8 cellular contexts compared by ENCODE assay signal in genomic region chr11:43579171-43579918, GRCh38.
DNase-seq lines count a peak whose midpoint lies in the region; ATAC-seq and TF ChIP-seq lines count a peak whose summit lies in the region.

No MANE protein-coding gene starts in this region.

- POLR2A ChIA-PET in RWPE1 (lab: Yijun Ruan, JAX; ENCODE audit: low non-redundant PET), result no interaction called here

- no peaks in the 10 kb centered on the region for H4K20me1 ChIP-seq in DOHH2 (ENCODE audit: control insufficient read depth, insufficient read depth, low read depth, low read length)

- no peak for TF ChIP-seq POLR2A in right lobe of liver (IDR thresholded peaks at IDR 0.05)

- WGBS in right lobe of liver (ENCODE audit: insufficient coverage, low coverage, low lambda C conversion rate, missing lambda C conversion rate), result 2% methylated on average over 32 of the region's 83 CpGs

- H3K27ac Mint-ChIP-seq in stimulated activated naive CD8-positive, alpha-beta T cell treated with anti-CD3 and anti-CD28 coated beads, Interleukin-15, Interleukin-2, amounts not matched to agents 100 ng/mL and 50 ng/mL, for 24 hours, result no peak overlapping the region

- H3K9me3 ChIP-seq in DOHH2 (ENCODE audit: control insufficient read depth, insufficient read depth, low read length) (no peaks in the 10 kb centered on the region), right lobe of liver (no peaks in the 10 kb centered on the region)

- H3K4me3 ChIP-seq in DOHH2 (ENCODE audit: low read length) (peak overlapping the region; percentile 83), cardiac fibroblast (replicated peaks in 1 of 2; ENCODE audit: low read depth in 2 of 2, low read length in 2 of 2) (peak overlapping the region; percentile 49 to 53), right lobe of liver (peak overlapping the region in 2 of 3 donors; percentile 35 to 46)

- peaks cover 55% of the 10 kb centered on the region for H3K4me1 Mint-ChIP-seq in stimulated activated naive CD8-positive, alpha-beta T cell treated with anti-CD3 and anti-CD28 coated beads, Interleukin-15, Interleukin-2, amounts not matched to agents 100 ng/mL and 50 ng/mL, for 24 hours (ENCODE audit: low read depth)

- H3K36me3 Mint-ChIP-seq in stimulated activated naive CD8-positive, alpha-beta T cell treated with anti-CD3 and anti-CD28 coated beads, Interleukin-15, Interleukin-2, amounts not matched to agents 100 ng/mL and 50 ng/mL, for 24 hours (ENCODE audit: low read depth), result no peaks in the 10 kb centered on the region

- no peaks in the 10 kb centered on the region for H3K9me2 ChIP-seq in DOHH2 (replicated peaks; ENCODE audit: control insufficient read depth, low read length)

- DNase-seq in RWPE1 (ENCODE audit: low spot score) (peak; percentile 30), cardiac fibroblast (ENCODE audit: low read depth in 2 of 2) (peak; percentile 21 to 44), right lobe of liver (peak in 1 of 3 donors; percentile 34), inferior parietal cortex (ENCODE audit: extremely low spot score) (no peak)

- H3K27ac ChIP-seq in DOHH2 (ENCODE audit: low read depth, low read length), result no peak overlapping the region; the same call in 1 of the 2 replicates
- H3K27ac ChIP-seq in RWPE1, result no peak overlapping the region
- no peak overlapping the region for H3K27ac ChIP-seq in right lobe of liver

- peaks cover 91% of the 10 kb centered on the region for H3K27me3 Mint-ChIP-seq in stimulated activated naive CD8-positive, alpha-beta T cell treated with anti-CD3 and anti-CD28 coated beads, Interleukin-15, Interleukin-2, amounts not matched to agents 100 ng/mL and 50 ng/mL, for 24 hours

- H3K4me1 ChIP-seq in DOHH2 (ENCODE audit: control insufficient read depth, low read length), result peaks cover 25% of the 10 kb centered on the region
- H3K4me1 ChIP-seq in right lobe of liver, result peaks cover 0 to 10% (median 3%) of the 10 kb centered on the region in 4 donors

- intact Hi-C loops in right lobe of liver (cut with DNase I), result no loop called here

- no peaks in the 10 kb centered on the region for H3K36me3 ChIP-seq in DOHH2 (ENCODE audit: control insufficient read depth, low read length)
- no peaks in the 10 kb centered on the region for H3K36me3 ChIP-seq in right lobe of liver

- peak overlapping the region; percentile 82 for H3K4me3 Mint-ChIP-seq in stimulated activated naive CD8-positive, alpha-beta T cell treated with anti-CD3 and anti-CD28 coated beads, Interleukin-15, Interleukin-2, amounts not matched to agents 100 ng/mL and 50 ng/mL, for 24 hours

- TF ChIP-seq CTCF in DOHH2 (IDR thresholded peaks at IDR 0.05; ENCODE audit: low read depth, low read length, poor library complexity, severe bottlenecking), result peak; percentile 31
- TF ChIP-seq CTCF in RWPE1 (conservative IDR thresholded peaks at IDR 0.05; ENCODE audit: low read depth), result peak; percentile 34
- TF ChIP-seq CTCF in cardiac fibroblast (IDR thresholded peaks at IDR 0.05; ENCODE audit: low read depth, low read length), result peak; percentile 63
- TF ChIP-seq CTCF in right lobe of liver (IDR thresholded peaks at IDR 0.05), result peak in 3 of 4 donors; percentile 8 to 17 (median 8)

- CTCF ChIA-PET in RWPE1 (lab: Yijun Ruan, JAX), result interaction anchor here (0.5 to 1.0 kb wide), 3 partner anchors 22 to 74 kb away, joined by 3 to 6 read pairs (median 3); no protein-coding TSS in a partner anchor

- H3K4me2 ChIP-seq in DOHH2 (ENCODE audit: low read length), result peak overlapping the region; percentile 87

- H3K79me2 ChIP-seq in DOHH2 (ENCODE audit: control insufficient read depth, low read length), result no peaks in the 10 kb centered on the region

- no peaks in the 10 kb centered on the region for H3K9me3 Mint-ChIP-seq in stimulated activated naive CD8-positive, alpha-beta T cell treated with anti-CD3 and anti-CD28 coated beads, Interleukin-15, Interleukin-2, amounts not matched to agents 100 ng/mL and 50 ng/mL, for 24 hours

- peak; percentile 37 for ATAC-seq in HG02623 (IDR thresholded peaks at IDR 0.05; ENCODE audit: unreplicated experiment)
- peak; percentile 25 to 60 (median 49) for ATAC-seq in right lobe of liver
- no peak for ATAC-seq in HG03457 (IDR thresholded peaks at IDR 0.05; ENCODE audit: unreplicated experiment)

- H3K27me3 ChIP-seq in DOHH2 (ENCODE audit: control insufficient read depth, low read length), result peaks cover 70% of the 10 kb centered on the region
- H3K27me3 ChIP-seq in right lobe of liver, result peaks cover 6 to 8% of the 10 kb centered on the region in 2 donors

- 0 out of 2 replicates have a peak, but pooled peaks cover 2% of the 10 kb centered on the region for H3F3A ChIP-seq in DOHH2 (ENCODE audit: control insufficient read depth, insufficient read depth)

Comparison
In these comparisons a context has a peak if more than half of its experiments do, and no peak if none do; other contexts are left out.
1. CTCF ChIP-seq: peak in every context shown above with its lines; median percentile 63 in cardiac fibroblast; 34 in RWPE1; 31 in DOHH2; 8 in right lobe of liver.